In genomic region chr17:30719131-30719973, GRCh38 we compare ENCODE assay signal across 8 cellular contexts.
DNase-seq lines count a peak whose midpoint lies in the region; TF ChIP-seq lines count a peak whose summit lies in the region.
"Not testable (repeated sequence)": the region's sequence is repeated elsewhere in the genome, so short reads cannot be mapped to it uniquely, and the experiment has no call there.

No MANE protein-coding gene starts in this region.

- H3K4me2 ChIP-seq in mesenchymal stem cell (ENCODE audit: low read length, poor library complexity, severe bottlenecking) = not testable (repeated sequence)

- intact Hi-C loops in esophagus squamous epithelium (cut with DNase I) = not testable (repeated sequence)

- H3K4me1 ChIP-seq in esophagus squamous epithelium; mesenchymal stem cell (ENCODE audit: control insufficient read depth, insufficient read depth, low read depth, low read length): not testable (repeated sequence)

- H3K9me3 ChIP-seq in AG04450 (ENCODE audit: control insufficient read depth, insufficient read depth, low read length); esophagus squamous epithelium; mesenchymal stem cell (ENCODE audit: control insufficient read depth, low read length): not testable (repeated sequence)

- 58 to 69% methylated on average over 16 of the region's 22 CpGs for WGBS in esophagus squamous epithelium, 2 donors
- 83% methylated on average over 22 of the region's 22 CpGs for WGBS in mesenchymal stem cell

- TF ChIP-seq POLR2A in esophagus squamous epithelium (IDR thresholded peaks at IDR 0.05) = not testable (repeated sequence)

- not testable (repeated sequence) for H2AFZ ChIP-seq in mesenchymal stem cell (ENCODE audit: low read depth, low read length)

- not testable (repeated sequence) for H3K18ac ChIP-seq in mesenchymal stem cell (ENCODE audit: low read depth in 1 of 2, low read length in 2 of 2)

- TF ChIP-seq CTCF in AG04450 (IDR thresholded peaks at IDR 0.05; ENCODE audit: low read depth, low read length) (peak; percentile 60), esophagus squamous epithelium (IDR thresholded peaks at IDR 0.05) (peak in 5 of 6 experiments; percentile 46 to 77 (median 67))

- H3K4me3 ChIP-seq in AG04450 (ENCODE audit: low read depth, low read length); esophagus squamous epithelium; mesenchymal stem cell (ENCODE audit: insufficient read depth in 1 of 2, low read depth in 1 of 2, low read length in 2 of 2): not testable (repeated sequence)

- not testable (repeated sequence) for H3K9ac ChIP-seq in mesenchymal stem cell (ENCODE audit: low read length)

- H4K91ac ChIP-seq in mesenchymal stem cell (ENCODE audit: low read length) = not testable (repeated sequence)

- DNase-seq in AG04450 (ENCODE audit: low read depth, low spot score); esophagus squamous epithelium (lab: John Stamatoyannopoulos, UW): not testable (repeated sequence)
- DNase-seq in H4 (ENCODE audit: low spot score) (peak; percentile 37), NCI-H510A treated with DMSO at 0.1 percent for 48 hours (lab: John Stamatoyannopoulos, UW) (peak; percentile 59), UCSD-AML1 (lab: John Stamatoyannopoulos, UW; ENCODE audit: unreplicated experiment) (peak; percentile 62), mesenchymal stem cell (peak; percentile 63)
- DNase-seq in activated gamma-delta T cell treated with anti-CD3 and anti-CD28 coated beads, Interleukin-2, amount 50 U/mL, for 16 hours (ENCODE audit: low read depth) = peak; percentile 72
- peak; percentile 80 for DNase-seq in stimulated activated CD4-positive, alpha-beta T cell treated with anti-CD3 and anti-CD28 coated beads, Interleukin-4, amount 100 ng/mL, for 1 hour

- H3K27me3 ChIP-seq in AG04450 (ENCODE audit: control insufficient read depth, insufficient read depth, low read length); esophagus squamous epithelium; mesenchymal stem cell (ENCODE audit: control insufficient read depth in 1 of 2, insufficient read depth in 1 of 2, low read length in 2 of 2): not testable (repeated sequence)

- not testable (repeated sequence) for H3K36me3 ChIP-seq in esophagus squamous epithelium
- peaks cover 0 to 20% of the 10 kb centered on the region in 2 experiments for H3K36me3 ChIP-seq in mesenchymal stem cell (ENCODE audit: control insufficient read depth in 1 of 2, insufficient read depth in 2 of 2, low read depth in 1 of 2, low read length in 2 of 2)

- not testable (repeated sequence) for H3K14ac ChIP-seq in mesenchymal stem cell (ENCODE audit: low read length in 2 of 2)

- not testable (repeated sequence) for H3K27ac ChIP-seq in AG04450 (ENCODE audit: low read depth, low read length); esophagus squamous epithelium; mesenchymal stem cell (ENCODE audit: low read length, poor library complexity, severe bottlenecking)

- H2BK12ac ChIP-seq in mesenchymal stem cell (ENCODE audit: low read length in 2 of 2) = not testable (repeated sequence)

- H3K23ac ChIP-seq in mesenchymal stem cell (ENCODE audit: low read length in 2 of 2) = not testable (repeated sequence)

- not testable (repeated sequence) for H4K8ac ChIP-seq in mesenchymal stem cell (ENCODE audit: low read length)

- H2AK5ac ChIP-seq in mesenchymal stem cell (ENCODE audit: low read length, severe bottlenecking) = not testable (repeated sequence)

- H2BK5ac ChIP-seq in mesenchymal stem cell (ENCODE audit: low read depth, low read length, poor library complexity, severe bottlenecking) = not testable (repeated sequence)

- CTCF ChIA-PET in AG04450 (lab: Charles Lee) = interaction anchor here (0.6 to 1.4 kb wide), 4 partner anchors 21 to 781 kb away, joined by 3 to 5 read pairs (median 3); no protein-coding TSS in a partner anchor

- not testable (repeated sequence) for H2BK120ac ChIP-seq in mesenchymal stem cell (ENCODE audit: low read depth, low read length)

- not testable (repeated sequence) for H2BK15ac ChIP-seq in mesenchymal stem cell (ENCODE audit: low read depth, poor library complexity, severe bottlenecking)

- H3K4ac ChIP-seq in mesenchymal stem cell (ENCODE audit: low read depth in 1 of 2, low read length in 2 of 2) = not testable (repeated sequence)

- H3K79me1 ChIP-seq in mesenchymal stem cell (replicated peaks; ENCODE audit: low read length, poor library complexity, severe bottlenecking) = peaks cover 32% of the 10 kb centered on the region

- POLR2A ChIA-PET in AG04450 (lab: Yijun Ruan, JAX) = not testable (repeated sequence)
